In genomic region chr14:20412876-20413784, GRCh38 we compare ENCODE assay signal across 8 cellular contexts. TPM values are rescaled to one million over a fixed set of nuclear protein-coding genes. Genes with fewer than 3 reads are reported as not detected.
DNase-seq lines count a peak whose midpoint lies in the region; ATAC-seq and TF ChIP-seq lines count a peak whose summit lies in the region.

TSS of gene TEP1 (minus strand) at chr14:20413501. CDS start at chr14:20408439, 5,062 bp downstream.

- H3K4me1 ChIP-seq in A673 (ENCODE audit: insufficient read depth, low read length, poor library complexity, severe bottlenecking): peaks cover 13% of the 10 kb centered on the region
- H3K4me1 ChIP-seq in smooth muscle cell (ENCODE audit: low read depth): peaks cover 5% of the 10 kb centered on the region

- TF ChIP-seq CTCF in A673 (conservative IDR thresholded peaks at IDR 0.05; ENCODE audit: low read depth, low read length) (no peak), activated B cell treated with CpG ODN at 0.5 μM for 24 hours (IDR thresholded peaks at IDR 0.05) (no peak), cardiac fibroblast (IDR thresholded peaks at IDR 0.05; ENCODE audit: low read depth, low read length) (no peak), smooth muscle cell (IDR thresholded peaks at IDR 0.05; ENCODE audit: borderline replicate concordance, insufficient read depth, poor library complexity, severe bottlenecking) (no peak)

- CTCF ChIA-PET in A673 (lab: Charles Lee) (interaction anchor here (0.6 kb wide), 1 partner anchor 289 kb away, joined by 6 read pairs; no protein-coding TSS in a partner anchor), activated B cell treated with CpG ODN at 0.5 μM for 24 hours (lab: Charles Lee) (interaction anchor here (0.6 to 4.3 kb wide), 10 partner anchors 10 to 276 kb away, joined by 3 to 53 read pairs (median 6); partner anchors contain the start of genes APEX1, OSGEP, PARP2 and PIP4P1)

- H3K4me2 ChIP-seq in smooth muscle cell: peak within 1 kb of the TSS; percentile 84

- H3K36me3 ChIP-seq in A673 (ENCODE audit: insufficient read depth, low read length, poor library complexity, severe bottlenecking) (peaks cover under 1% of the 10 kb centered on the region), smooth muscle cell (ENCODE audit: low read depth) (no peaks in the 10 kb centered on the region)

- H2AFZ ChIP-seq in smooth muscle cell (ENCODE audit: low read depth): peak within 1 kb of the TSS; percentile 88

- H3K9me3 ChIP-seq in A673 (ENCODE audit: low read depth, low read length, poor library complexity, severe bottlenecking): no peaks in the 10 kb centered on the region
- H3K9me3 ChIP-seq in smooth muscle cell (replicated peaks; ENCODE audit: low read depth): no peaks in the 10 kb centered on the region

- H3K36me3 Mint-ChIP-seq in activated B cell treated with CpG ODN at 0.5 μM for 24 hours (ENCODE audit: low read depth) (peaks cover 29% of the 10 kb centered on the region), immature natural killer cell (peaks cover 0 to 2% (median 0%) of the 10 kb centered on the region in 3 donors)

- WGBS in smooth muscle cell (ENCODE audit: low lambda C conversion rate): under 1% methylated on average over 44 of the region's 44 CpGs

- intact Hi-C loops in A673 (cut with micrococcal nuclease; ENCODE audit: unreplicated experiment) (loop anchor here (2.0 to 5.0 kb wide), 2 partner anchors 196 to 269 kb away; partner anchors contain the start of gene RNASE4), activated B cell treated with CpG ODN at 0.5 μM for 24 hours (cut with micrococcal nuclease) (loop anchor here (1.0 to 2.0 kb wide), 11 partner anchors 14 to 1064 kb away; partner anchors contain the start of genes CCNB1IP1, OSGEP, PARP2 and PIP4P1)

- no peaks in the 10 kb centered on the region for H3K27me3 ChIP-seq in A673 (replicated peaks; ENCODE audit: insufficient read depth, low read depth, low read length, poor library complexity)
- no peaks in the 10 kb centered on the region for H3K27me3 ChIP-seq in smooth muscle cell (ENCODE audit: low read depth)

- H3K9me3 Mint-ChIP-seq in activated B cell treated with CpG ODN at 0.5 μM for 24 hours: no peaks in the 10 kb centered on the region
- H3K9me3 Mint-ChIP-seq in immature natural killer cell: no peaks in the 10 kb centered on the region

- H3K27ac ChIP-seq in A673 (ENCODE audit: low read depth, low read length, poor library complexity, severe bottlenecking) (peak within 1 kb of the TSS; percentile 85), smooth muscle cell (ENCODE audit: low read depth) (peak within 1 kb of the TSS; percentile 66)

- H3K79me2 ChIP-seq in smooth muscle cell (ENCODE audit: low read depth): peaks cover 13% of the 10 kb centered on the region

- DNase-seq in A673 (ENCODE audit: low spot score) (peak; percentile 89), NCI-H2227 treated with DMSO at 0.1 percent for 48 hours (lab: John Stamatoyannopoulos, UW) (peak; percentile 66), activated B cell treated with CpG ODN at 0.5 μM for 24 hours (peak; percentile 73), cardiac fibroblast (ENCODE audit: low read depth in 2 of 2) (peak; percentile 86 to 87), immature natural killer cell (peak; percentile 64 to 72 (median 71)), smooth muscle cell (lab: John Stamatoyannopoulos, UW; ENCODE audit: unreplicated experiment) (peak; percentile 60)

- H3K4me3 Mint-ChIP-seq in activated B cell treated with CpG ODN at 0.5 μM for 24 hours: peak within 1 kb of the TSS; percentile 99
- peak within 1 kb of the TSS; percentile 96 to 100 (median 99) for H3K4me3 Mint-ChIP-seq in immature natural killer cell

- peaks cover 49% of the 10 kb centered on the region for H3K4me1 Mint-ChIP-seq in activated B cell treated with CpG ODN at 0.5 μM for 24 hours
- peaks cover 36 to 61% of the 10 kb centered on the region in 2 donors for H3K4me1 Mint-ChIP-seq in immature natural killer cell

- peak; percentile 80 for ATAC-seq in GM18868 (IDR thresholded peaks at IDR 0.05; ENCODE audit: unreplicated experiment)
- ATAC-seq in HG03139 (IDR thresholded peaks at IDR 0.05; ENCODE audit: unreplicated experiment): peak; percentile 68
- peak; percentile 79 for ATAC-seq in activated B cell treated with CpG ODN at 0.5 μM for 24 hours (ENCODE audit: low read depth)

- H3K4me3 ChIP-seq in A673 (ENCODE audit: low read depth, low read length, poor library complexity, severe bottlenecking) (peak within 1 kb of the TSS; percentile 78), cardiac fibroblast (replicated peaks in 1 of 2; ENCODE audit: low read depth in 2 of 2, low read length in 2 of 2) (peak within 1 kb of the TSS; percentile 93 to 95), smooth muscle cell (peak within 1 kb of the TSS; percentile 87)

- H3K27ac Mint-ChIP-seq in activated B cell treated with CpG ODN at 0.5 μM for 24 hours (peak within 1 kb of the TSS; percentile 99), immature natural killer cell (peak within 1 kb of the TSS; percentile 94 to 100 (median 98))

- POLR2A ChIA-PET in A673 (lab: Charles Lee; ENCODE audit: low non-redundant PET): interaction anchor here (0.6 to 0.9 kb wide), 3 partner anchors 49 to 71 kb away, joined by 4 to 6 read pairs (median 5); no protein-coding TSS in a partner anchor
- POLR2A ChIA-PET in activated B cell treated with CpG ODN at 0.5 μM for 24 hours (lab: Charles Lee): interaction anchor here (0.6 to 4.4 kb wide), 13 partner anchors 10 to 270 kb away, joined by 3 to 68 read pairs (median 6); partner anchors contain the start of genes APEX1, OSGEP, PARP2 and PIP4P1

- H4K20me1 ChIP-seq in smooth muscle cell (ENCODE audit: low read depth): peaks cover 4% of the 10 kb centered on the region

- peak within 1 kb of the TSS; percentile 72 for H3K9ac ChIP-seq in smooth muscle cell (ENCODE audit: low read depth)

- TSS peak; percentile 65 for BruUV-seq in A673 (replicated peaks; lab: Mats Ljungman, UMichigan)

- H3K27me3 Mint-ChIP-seq in activated B cell treated with CpG ODN at 0.5 μM for 24 hours (no peaks in the 10 kb centered on the region), immature natural killer cell (ENCODE audit: low read depth in 3 of 3) (peaks cover 0 to 2% (median 1%) of the 10 kb centered on the region in 3 donors)

- H3F3A ChIP-seq in smooth muscle cell (ENCODE audit: low read depth): no peaks in the 10 kb centered on the region

RNA-seq across cellular contexts. Expression of gene TEP1, which starts in this region (rescaled TPM):
- total RNA-seq in A673 (2021): 12.3 and 15.9 TPM in 2 replicates
- 99.0 and 120 TPM in 2 replicates for total RNA-seq in activated B cell treated with CpG ODN at 0.5 μM for 24 hours
- polyA plus RNA-seq in immature natural killer cell: 1 to 10 TPM in 2 of 3 donors, not detected in 1; 4.2 to 8.1 TPM
- total RNA-seq in smooth muscle cell: 10.0 and 10.3 TPM in 2 replicates
- polyA plus RNA-seq in smooth muscle cell: 3.9 and 4.0 TPM in 2 replicates

Comparison
In these comparisons a context has a peak if more than half of its experiments do, and no peak if none do; other contexts are left out.
1. Peak in every context shown above with its lines: DNase-seq, ATAC-seq, H3K4me3 ChIP-seq and H3K27ac ChIP-seq.